ENCODE assay signal across 8 cellular contexts in genomic region chr1:209827384-209828261, GRCh38.
DNase-seq lines count a peak whose midpoint lies in the region; ATAC-seq lines count a peak whose summit lies in the region.

UTP25 (plus strand) TSS chr1:209827972; CDS start chr1:209828064, 92 bp downstream.

- H3K4me1 Mint-ChIP-seq in central memory CD8-positive, alpha-beta T cell: peaks cover 35% of the 10 kb centered on the region

- no peaks in the 10 kb centered on the region for H3K9me3 Mint-ChIP-seq in central memory CD8-positive, alpha-beta T cell

- ATAC-seq in GM19025 (IDR thresholded peaks at IDR 0.05; ENCODE audit: low read depth, unreplicated experiment) (peak; percentile 92), HG03342 (IDR thresholded peaks at IDR 0.05; ENCODE audit: unreplicated experiment) (peak; percentile 93)
- ATAC-seq in central memory CD8-positive, alpha-beta T cell (replicated peaks; ENCODE audit: extremely low read depth, poor library complexity, severe bottlenecking): peak; percentile 84

- H3K27ac Mint-ChIP-seq in central memory CD8-positive, alpha-beta T cell (ENCODE audit: low read depth): peak within 1 kb of the TSS; percentile 49

- peaks cover 7% of the 10 kb centered on the region for H3K27me3 Mint-ChIP-seq in central memory CD8-positive, alpha-beta T cell

- peak within 1 kb of the TSS; percentile 85 for H3K4me3 Mint-ChIP-seq in central memory CD8-positive, alpha-beta T cell

- H3K36me3 Mint-ChIP-seq in central memory CD8-positive, alpha-beta T cell (ENCODE audit: insufficient read depth): peaks cover 22% of the 10 kb centered on the region

- DNase-seq in AG20443 (ENCODE audit: low spot score) (peak; percentile 92), NCI-H345 treated with DMSO at 0.1 percent for 48 hours (lab: John Stamatoyannopoulos, UW; ENCODE audit: unreplicated experiment) (peak; percentile 90), islet precursor cell (peak; percentile 96)
- DNase-seq in activated CD4-positive, CD25-positive, alpha-beta regulatory T cell (lab: John Stamatoyannopoulos, UW): peak; percentile 74 to 87 (median 76)
- peak; percentile 89 to 92 for DNase-seq in central memory CD8-positive, alpha-beta T cell (ENCODE audit: low spot score in 2 of 2)
- peak; percentile 86 to 96 (median 89) for DNase-seq in stimulated activated CD4-positive, alpha-beta T cell treated with anti-CD3 and anti-CD28 coated beads, Interleukin-12 subunit alpha, Interleukin-12 subunit beta, amount 100 ng/mL, for 48 hours (ENCODE audit: low read depth in 2 of 3, low spot score in 1 of 3)

Comparison
In these comparisons a context has a peak if more than half of its experiments do, and no peak if none do; other contexts are left out.
1. Peak in every context shown above with its lines: DNase-seq and ATAC-seq.